In the genomic region with DNA sequence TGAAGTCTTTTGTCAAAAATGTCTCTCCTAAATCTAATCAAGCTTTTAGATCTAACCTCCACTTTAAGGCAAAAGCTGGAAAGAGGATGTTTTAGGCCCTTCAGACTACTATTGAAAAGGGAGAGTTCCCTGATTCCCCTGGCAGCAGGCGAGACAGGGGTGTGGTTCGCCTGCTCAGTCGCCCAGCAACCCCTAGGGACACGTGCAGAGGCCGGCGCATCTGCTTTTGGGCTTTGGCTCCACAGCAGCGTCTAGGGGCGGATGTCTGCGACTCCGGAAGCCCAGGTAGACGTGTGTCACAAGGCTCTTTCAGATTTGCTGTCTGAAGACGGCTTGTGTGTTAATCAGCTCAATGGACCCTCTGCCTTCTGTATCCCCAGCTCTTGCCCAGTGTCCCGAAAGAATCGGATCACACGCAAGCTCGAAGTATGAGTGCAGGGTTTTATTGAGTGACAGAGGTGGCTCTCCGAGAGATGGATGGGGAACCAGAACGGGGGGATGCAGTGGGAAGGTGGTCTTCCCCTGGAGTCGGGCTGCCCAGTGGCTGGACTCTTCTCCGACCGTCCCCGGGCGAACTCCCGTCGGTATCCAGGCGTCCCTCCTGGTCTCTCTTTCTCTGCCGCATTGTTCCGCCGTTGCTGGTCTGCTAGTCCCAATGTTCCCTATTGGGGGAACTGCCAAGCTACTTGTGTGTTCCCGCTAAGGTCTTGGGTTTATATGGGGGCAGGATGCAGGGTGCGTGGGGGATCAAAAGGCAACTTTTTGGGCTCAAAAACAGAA, we compare ENCODE assay signal across 18 cellular contexts. TPM values are rescaled to one million over a fixed set of nuclear protein-coding genes. Genes with fewer than 3 reads are reported as not detected.
"Had no signal": no experiment of that assay in that cellular context is flagged by ENCODE, and none has a peak within 500 bp of the region (broad histone marks: within the 10 kb centered on the region; RNA-seq: fewer than 3 reads in every experiment).

No MANE protein-coding gene starts in this region.

- H3K36me3 Mint-ChIP-seq: stimulated activated effector memory CD8-positive, alpha-beta T cell treated with anti-CD3 and anti-CD28 coated beads, Interleukin-12 subunit alpha, Interleukin-12 subunit beta, amount 100 ng/mL, for 72 hours had no signal

- DNase-seq: activated CD4-positive, alpha-beta T cell treated with anti-CD3 and anti-CD28 coated beads, Interleukin-2, amount 50 U/mL, for 1 hour; activated naive CD4-positive, alpha-beta T cell treated with Interleukin-2 at 50 U/mL for 16 hours; mucosa of descending colon; naive thymus-derived CD4-positive, alpha-beta T cell; pancreas; sigmoid colon; stimulated activated CD4-positive, alpha-beta T cell treated with anti-CD3 and anti-CD28 coated beads, Interleukin-1b, Interleukin-23, amount 100 ng/mL, for 48 hours; thyroid gland had no signal

- H3K4me3 Mint-ChIP-seq: naive thymus-derived CD4-positive, alpha-beta T cell; stimulated activated effector memory CD8-positive, alpha-beta T cell treated with anti-CD3 and anti-CD28 coated beads, Interleukin-12 subunit alpha, Interleukin-12 subunit beta, amount 100 ng/mL, for 72 hours; T-helper 2 cell treated with Interferon-gamma antibody and Interleukin-4, amounts not matched to agents 5 μg/mL and 100 μg/mL, for 36 hours had no signal

- ATAC-seq: activated CD4-positive, CD25-positive, alpha-beta regulatory T cell treated with anti-CD3 and anti-CD28 coated beads, Interleukin-2, amount 50 U/mL, for 24 hours; gastrocnemius medialis; left lobe of liver; mucosa of descending colon; naive thymus-derived CD4-positive, alpha-beta T cell; pancreas; stimulated activated effector memory CD8-positive, alpha-beta T cell treated with anti-CD3 and anti-CD28 coated beads, Interleukin-12 subunit alpha, Interleukin-12 subunit beta, amount 100 ng/mL, for 72 hours had no signal

- H3K36me3 ChIP-seq: ascending aorta, gastrocnemius medialis, pancreas, sigmoid colon, thyroid gland had no signal

- H3K9me3 ChIP-seq: ascending aorta, gastrocnemius medialis, mucosa of descending colon, pancreas, sigmoid colon, thyroid gland had no signal

- H3K4me1 Mint-ChIP-seq: stimulated activated effector memory CD8-positive, alpha-beta T cell treated with anti-CD3 and anti-CD28 coated beads, Interleukin-12 subunit alpha, Interleukin-12 subunit beta, amount 100 ng/mL, for 72 hours had no signal

- H3K4me1 ChIP-seq: pancreas had no signal

- H3K4me3 ChIP-seq: ascending aorta, gastrocnemius medialis, mucosa of descending colon, pancreas, sigmoid colon, thyroid gland had no signal

- H3K9me3 Mint-ChIP-seq: stimulated activated effector memory CD8-positive, alpha-beta T cell treated with anti-CD3 and anti-CD28 coated beads, Interleukin-12 subunit alpha, Interleukin-12 subunit beta, amount 100 ng/mL, for 72 hours; T-helper 2 cell treated with Interferon-gamma antibody and Interleukin-4, amounts not matched to agents 5 μg/mL and 100 μg/mL, for 36 hours had no signal

- H3K27ac ChIP-seq: ascending aorta, epithelial cell of prostate, gastrocnemius medialis, pancreas, sigmoid colon, thyroid gland had no signal

- H3K27me3 ChIP-seq: ascending aorta, gastrocnemius medialis, pancreas, sigmoid colon, thyroid gland had no signal

- H3K27ac Mint-ChIP-seq: stimulated activated effector memory CD8-positive, alpha-beta T cell treated with anti-CD3 and anti-CD28 coated beads, Interleukin-12 subunit alpha, Interleukin-12 subunit beta, amount 100 ng/mL, for 72 hours; T-helper 2 cell treated with Interferon-gamma antibody and Interleukin-4, amounts not matched to agents 5 μg/mL and 100 μg/mL, for 36 hours had no signal

RNA-seq across cellular contexts. Expression of gene OLFML2B, which starts 45.5 kb away (rescaled TPM):
- total RNA-seq: activated CD8-positive, alpha-beta memory T cell treated with anti-CD3 and anti-CD28 coated beads for 36 hours; bronchial epithelial cell had no signal
- polyA plus RNA-seq: keratinocyte had no signal
